Comparison of ENCODE assay signal across 11 cellular contexts in the genomic region with DNA sequence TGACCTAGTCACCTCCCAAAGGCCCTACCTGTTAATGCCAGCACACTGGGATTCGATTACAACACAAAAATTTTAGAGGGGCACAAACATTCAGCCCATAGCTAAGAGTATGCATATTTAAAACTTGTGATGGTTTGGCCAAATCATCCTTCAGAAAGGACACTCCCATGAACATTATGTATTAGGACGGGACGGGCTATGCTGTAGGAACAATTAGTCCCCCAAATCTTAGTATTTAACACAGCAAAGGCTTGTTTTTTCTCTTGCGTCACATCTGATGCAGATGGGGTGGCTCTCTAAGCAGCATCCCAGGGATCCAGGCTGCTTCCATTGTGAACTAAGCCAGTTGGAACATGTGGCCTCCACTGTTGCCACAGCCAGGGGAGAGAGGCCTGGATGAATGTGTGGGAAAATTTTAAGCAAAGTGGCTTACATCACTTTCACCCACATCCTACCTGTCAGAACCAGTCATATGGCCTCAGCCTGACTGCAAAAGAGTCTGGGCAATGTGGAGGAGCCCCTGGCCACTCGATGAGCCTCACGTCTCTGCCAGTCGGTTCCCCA. TPM values are rescaled to one million over a fixed set of nuclear protein-coding genes. Genes with fewer than 3 reads are reported as not detected.
"Had no signal": no experiment of that assay in that cellular context is flagged by ENCODE, and none has a peak within 500 bp of the region (broad histone marks: within the 10 kb centered on the region; RNA-seq: fewer than 3 reads in every experiment).

No MANE protein-coding gene starts in this region.

- H3K4me3 ChIP-seq: adrenal gland, upper lobe of right lung had no signal

- H3K27ac ChIP-seq: upper lobe of right lung had no signal

- H3K27me3 ChIP-seq: adrenal gland, upper lobe of right lung had no signal

- DNase-seq: activated naive CD4-positive, alpha-beta T cell treated with anti-CD3 and anti-CD28 coated beads, Interleukin-2, amount 50 U/mL, for 16 hours; activated T-cell treated with anti-CD3 and anti-CD28 coated beads, Interleukin-2, amount 50 U/mL, for 1 hour; adrenal gland; cerebellar nuclear complex; glutamatergic neuron; immature natural killer cell; mesendoderm; SHP77; T-helper 17 cell; upper lobe of right lung had no signal

- ATAC-seq: left lobe of liver, T-helper 17 cell, upper lobe of right lung had no signal

- H3K36me3 ChIP-seq: adrenal gland, upper lobe of right lung had no signal

- H3K9me3 ChIP-seq: adrenal gland, upper lobe of right lung had no signal

RNA-seq across cellular contexts. Expression of a gene that starts 26.6 kb away (rescaled TPM):
- total RNA-seq: T-helper 17 cell had no signal
